Comparison of ENCODE assay signal across 17 cellular contexts in the genomic region with DNA sequence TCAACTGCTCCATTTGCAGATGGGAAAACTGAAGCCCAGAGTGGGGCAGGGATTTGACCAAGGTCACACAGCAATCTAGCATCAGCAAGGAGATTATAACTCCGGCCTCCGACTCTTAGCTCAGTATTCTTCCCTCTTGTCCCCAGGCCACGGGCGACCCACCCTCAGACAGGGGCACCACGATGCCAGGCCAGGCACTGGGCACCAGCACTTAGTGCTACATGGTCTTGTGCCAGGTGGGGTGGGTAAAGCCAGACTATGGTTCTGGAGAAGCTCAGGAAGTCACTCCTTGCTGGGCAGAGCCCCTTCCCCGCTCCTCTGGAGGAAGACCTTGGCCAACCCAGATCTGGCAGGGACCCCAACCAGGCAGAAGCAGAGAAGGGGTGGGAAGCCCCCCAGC. TPM values are rescaled to one million over a fixed set of nuclear protein-coding genes. Genes with fewer than 3 reads are reported as not detected.
DNase-seq lines count a peak whose midpoint lies in the region; TF ChIP-seq lines count a peak whose summit lies in the region.
"Had no signal": no experiment of that assay in that cellular context is flagged by ENCODE, and none has a peak within 500 bp of the region (broad histone marks: within the 10 kb centered on the region; RNA-seq: fewer than 3 reads in every experiment).

No MANE protein-coding gene starts in this region.

- no peak overlapping the region for H2BK12ac ChIP-seq in neuronal stem cell (ENCODE audit: low read length)

- H3K79me1 ChIP-seq in neuronal stem cell (ENCODE audit: low read depth, low read length), result no peaks in the 10 kb centered on the region

- H2AK5ac ChIP-seq in neuronal stem cell (ENCODE audit: low read depth, low read length), result peak overlapping the region; percentile 21

- no peak overlapping the region for H3K4ac ChIP-seq in neuronal stem cell (ENCODE audit: low read length)

- BruUV-seq in Caco-2 (replicated peaks; lab: Mats Ljungman, UMichigan), result no TSS peak

- no peaks in the 10 kb centered on the region for H3K9me3 Mint-ChIP-seq in Caco-2 (ENCODE audit: unreplicated experiment)
- H3K9me3 Mint-ChIP-seq: CD4-positive, alpha-beta T cell; GM23338; H9 had no signal

- H2BK15ac ChIP-seq in neuronal stem cell (ENCODE audit: low read length), result no peak overlapping the region

- no CpG with 5 or more reads among the region's 6 CpGs for WGBS in neuronal stem cell (ENCODE audit: extremely low coverage in 2 of 2, insufficient read length in 2 of 2, insufficient replicate concordance in 1 of 2), 2 donors
- WGBS in sigmoid colon, 2 donors, result 97% methylated on average over 6 of the region's 6 CpGs

- H3K27me3 ChIP-seq in BLaER1 (no peaks in the 10 kb centered on the region), Loucy (ENCODE audit: insufficient read depth, low read length, poor library complexity, severe bottlenecking) (no peaks in the 10 kb centered on the region), neuronal stem cell (ENCODE audit: control insufficient read depth in 3 of 3, insufficient read depth in 3 of 3, low read depth in 1 of 3, low read length in 3 of 3) (peaks cover 0 to 17% (median 2%) of the 10 kb centered on the region in 3 experiments), Caco-2 (replicated peaks; ENCODE audit: control insufficient read depth, insufficient read depth, low read length) (no peaks in the 10 kb centered on the region), sigmoid colon (no peaks in the 10 kb centered on the region)
- H3K27me3 ChIP-seq in BLaER1 treated with 17β-estradiol and CSF1 and Interleukin-3, amounts not matched to agents 10 nM and 100 nM, result no peaks in the 10 kb centered on the region

- no peak for TF ChIP-seq EP300 in sigmoid colon (IDR thresholded peaks at IDR 0.05)

- H3K4me3 Mint-ChIP-seq in Caco-2 (ENCODE audit: unreplicated experiment), result no peak overlapping the region
- H3K4me3 Mint-ChIP-seq: CD14-positive monocyte; CD4-positive, alpha-beta T cell; GM23338; H9 had no signal

- intact Hi-C loops in Caco-2 (cut with micrococcal nuclease; ENCODE audit: unreplicated experiment) (no loop called here), sigmoid colon (cut with DNase I) (no loop called here)

- H3F3A ChIP-seq in Loucy (ENCODE audit: low read depth), result no peaks in the 10 kb centered on the region

- H4K20me1 ChIP-seq in BLaER1, result peaks cover 69% of the 10 kb centered on the region
- peaks cover 0 to 79% (median 14%) of the 10 kb centered on the region in 11 experiments; a peak in 15 of 22 replicates for H4K20me1 ChIP-seq in BLaER1 treated with 17β-estradiol and CSF1 and Interleukin-3, amounts not matched to agents 10 nM and 100 nM
- H4K20me1 ChIP-seq in Loucy (ENCODE audit: insufficient read depth, low read length, poor library complexity, severe bottlenecking), result no peaks in the 10 kb centered on the region

- H2AFZ ChIP-seq in Loucy (ENCODE audit: low read length) (no peak overlapping the region), neuronal stem cell (ENCODE audit: low read length) (no peak overlapping the region)
- H2AFZ ChIP-seq: GM23338 had no signal

- H3K4me2 ChIP-seq in BLaER1 (peak overlapping the region; percentile 97), Loucy (ENCODE audit: low read depth, low read length, poor library complexity, severe bottlenecking) (peak overlapping the region; percentile 27), neuronal stem cell (ENCODE audit: insufficient read depth, low read length, poor library complexity, severe bottlenecking) (no peak overlapping the region)
- peak overlapping the region in 10 of 11 experiments; percentile 8 to 98 (median 88); a peak in 19 of 22 replicates for H3K4me2 ChIP-seq in BLaER1 treated with 17β-estradiol and CSF1 and Interleukin-3, amounts not matched to agents 10 nM and 100 nM
- H3K4me2 ChIP-seq: GM23338 had no signal

- no peaks in the 10 kb centered on the region for H3K9me2 ChIP-seq in Loucy (replicated peaks; ENCODE audit: low read depth, low read length)

- H4K8ac ChIP-seq in neuronal stem cell (ENCODE audit: low read depth, low read length), result no peak overlapping the region

- H3K36me3 Mint-ChIP-seq in Caco-2 (ENCODE audit: insufficient read depth, unreplicated experiment), result peaks cover 17% of the 10 kb centered on the region

- TF ChIP-seq POLR2A in sigmoid colon (IDR thresholded peaks at IDR 0.05), result no peak

- no peak overlapping the region for H4K91ac ChIP-seq in neuronal stem cell (ENCODE audit: low read depth, low read length, poor library complexity)

- POLR2A ChIA-PET in Caco-2 (lab: Charles Lee), result no interaction called here

- H3K36me3 ChIP-seq in BLaER1 (peaks cover 94% of the 10 kb centered on the region), Loucy (ENCODE audit: insufficient read depth, low read length) (no peaks in the 10 kb centered on the region), neuronal stem cell (replicated peaks in 1 of 2; ENCODE audit: control insufficient read depth in 2 of 2, insufficient read depth in 2 of 2, low read length in 2 of 2) (no peaks in the 10 kb centered on the region), Caco-2 (ENCODE audit: control insufficient read depth, insufficient read depth, low read length) (no peaks in the 10 kb centered on the region), sigmoid colon (peaks cover 0 to 8% (median 1%) of the 10 kb centered on the region in 4 donors)
- H3K36me3 ChIP-seq in BLaER1 treated with 17β-estradiol and CSF1 and Interleukin-3, amounts not matched to agents 10 nM and 100 nM, result peaks cover 68 to 96% (median 89%) of the 10 kb centered on the region in 11 experiments

- H2BK120ac ChIP-seq in neuronal stem cell (ENCODE audit: low read depth, low read length), result no peak overlapping the region

- no peak overlapping the region for H3K4me3 ChIP-seq in BLaER1
- H3K4me3 ChIP-seq in BLaER1 treated with 17β-estradiol and CSF1 and Interleukin-3, amounts not matched to agents 10 nM and 100 nM, result no peak overlapping the region; a peak in 1 of 20 replicates
- no peak overlapping the region for H3K4me3 ChIP-seq in Loucy (ENCODE audit: low read length, poor library complexity, severe bottlenecking)
- no peak overlapping the region for H3K4me3 ChIP-seq in neuronal stem cell (ENCODE audit: low read length in 2 of 2)
- H3K4me3 ChIP-seq in Caco-2 (ENCODE audit: low read depth, low read length), result no peak overlapping the region
- no peak overlapping the region for H3K4me3 ChIP-seq in sigmoid colon
- H3K4me3 ChIP-seq: GM12878, GM23338 had no signal

- H3K79me2 ChIP-seq in Loucy (ENCODE audit: insufficient read depth, low read length), result no peaks in the 10 kb centered on the region

- no peak overlapping the region for H3K14ac ChIP-seq in neuronal stem cell (ENCODE audit: low read length)

- no peak overlapping the region for H3K18ac ChIP-seq in neuronal stem cell (ENCODE audit: low read length)

- DNase-seq in neuronal stem cell (ENCODE audit: low spot score) (no peak), SK-N-DZ (ENCODE audit: low spot score) (no peak), COLO668 (lab: John Stamatoyannopoulos, UW; ENCODE audit: unreplicated experiment) (no peak), Caco-2 (no peak), sigmoid colon (no peak)
- DNase-seq: CD4-positive, alpha-beta T cell; DMS 273 treated with DMSO at 0.1 percent for 48 hours; DMS79; EL; GDM1; H9 had no signal

- peaks cover 21% of the 10 kb centered on the region for H3K4me1 Mint-ChIP-seq in Caco-2 (ENCODE audit: low read depth, unreplicated experiment)
- H3K4me1 Mint-ChIP-seq: GM23338 had no signal

- H3K9ac ChIP-seq in BLaER1, result peak overlapping the region; percentile 49; the same call in 1 of the 2 replicates
- H3K9ac ChIP-seq in BLaER1 treated with 17β-estradiol and CSF1 and Interleukin-3, amounts not matched to agents 10 nM and 100 nM, result peak overlapping the region in 6 of 11 experiments; percentile 31 to 93 (median 84); a peak in 10 of 22 replicates
- peak overlapping the region; percentile 63 for H3K9ac ChIP-seq in Loucy (ENCODE audit: low read depth, low read length, poor library complexity, severe bottlenecking)
- no peak overlapping the region for H3K9ac ChIP-seq in neuronal stem cell (ENCODE audit: low read depth, low read length, poor library complexity)

- H3K23ac ChIP-seq in neuronal stem cell (ENCODE audit: low read depth, low read length, poor library complexity), result peak overlapping the region; percentile 9

- H3K9me3 ChIP-seq in BLaER1 (no peaks in the 10 kb centered on the region), Loucy (ENCODE audit: insufficient read depth, low read depth, low read length) (no peaks in the 10 kb centered on the region), neuronal stem cell (replicated peaks in 1 of 2; ENCODE audit: control insufficient read depth in 2 of 2, insufficient read depth in 1 of 2, low read depth in 1 of 2, low read length in 2 of 2) (no peaks in the 10 kb centered on the region), Caco-2 (no peaks in the 10 kb centered on the region), sigmoid colon (no peaks in the 10 kb centered on the region)
- peaks cover 0 to 5% (median 0%) of the 10 kb centered on the region in 11 experiments; a peak in 2 of 22 replicates for H3K9me3 ChIP-seq in BLaER1 treated with 17β-estradiol and CSF1 and Interleukin-3, amounts not matched to agents 10 nM and 100 nM (replicated peaks in 1 of 11)

- H3K27me3 Mint-ChIP-seq in Caco-2 (ENCODE audit: insufficient read depth, unreplicated experiment), result no peaks in the 10 kb centered on the region
- H3K27me3 Mint-ChIP-seq: CD4-positive, alpha-beta T cell had no signal

- H3K27ac Mint-ChIP-seq in Caco-2 (ENCODE audit: unreplicated experiment), result no peak overlapping the region
- H3K27ac Mint-ChIP-seq: GM23338, H9 had no signal

- CTCF ChIA-PET in Caco-2 (lab: Charles Lee), result no interaction called here

- H3K4me1 ChIP-seq in BLaER1 (peaks cover 94% of the 10 kb centered on the region), Loucy (ENCODE audit: insufficient read depth, low read length, poor library complexity, severe bottlenecking) (peaks cover 66% of the 10 kb centered on the region), neuronal stem cell (ENCODE audit: control insufficient read depth in 2 of 2, insufficient read depth in 1 of 2, low read depth in 1 of 2, low read length in 2 of 2) (peaks cover 0 to 3% of the 10 kb centered on the region in 2 donors), Caco-2 (peaks cover 27% of the 10 kb centered on the region), sigmoid colon (peaks cover 0 to 38% (median 33%) of the 10 kb centered on the region in 4 donors)
- peaks cover 49 to 97% (median 95%) of the 10 kb centered on the region in 10 experiments for H3K4me1 ChIP-seq in BLaER1 treated with 17β-estradiol and CSF1 and Interleukin-3, amounts not matched to agents 10 nM and 100 nM

- no peak for TF ChIP-seq CTCF in Loucy (conservative IDR thresholded peaks at IDR 0.05; ENCODE audit: low read length)
- TF ChIP-seq CTCF in Caco-2 (IDR thresholded peaks at IDR 0.05; ENCODE audit: insufficient read depth in 1 of 2, low read depth in 1 of 2, low read length in 1 of 2, severe bottlenecking in 1 of 2, unreplicated experiment in 1 of 2), result no peak
- TF ChIP-seq CTCF in sigmoid colon (IDR thresholded peaks at IDR 0.05), result no peak

- no peak overlapping the region for H2BK5ac ChIP-seq in neuronal stem cell (ENCODE audit: low read length)

- H3K27ac ChIP-seq in BLaER1 (peak overlapping the region; percentile 98), neuronal stem cell (replicated peaks; ENCODE audit: low read length) (no peak overlapping the region), sigmoid colon (no peak overlapping the region)
- H3K27ac ChIP-seq in BLaER1 treated with 17β-estradiol and CSF1 and Interleukin-3, amounts not matched to agents 10 nM and 100 nM, result peak overlapping the region in 8 of 11 experiments; percentile 85 to 99 (median 95); a peak in 16 of 22 replicates

RNA-seq across cellular contexts. Expression of gene SYNE3, which starts 41.5 kb away (rescaled TPM):
- 0.06 TPM for polyA plus RNA-seq in neuronal stem cell (2013, experiment 1 of 2)
- 0.07 TPM for polyA plus RNA-seq in neuronal stem cell (2013, experiment 2 of 2)
- 0.63 and 0.71 TPM in 2 replicates for polyA plus RNA-seq in SK-N-DZ (2014; cell fraction: cytosol; rRNA removed)
- polyA plus RNA-seq in SK-N-DZ (2014; cell fraction: nucleus; rRNA removed), result 0.58 and 0.70 TPM in 2 replicates
- total RNA-seq in Caco-2 (2022) (19.4 and 21.2 TPM in 2 replicates), sigmoid colon (10 to 100 TPM in 2 of 4 donors, 1 to 10 TPM in 2; 5.6 to 11.8 (median 9.9) TPM)
- 1 to 10 TPM in 2 of 3 donors, under 1 TPM in 1; 0.69 to 6.3 (median 1.8) TPM for polyA plus RNA-seq in sigmoid colon

RNA-seq across cellular contexts. Expression of gene GLRX5, which starts 59.9 kb away (rescaled TPM):
- 77.4 TPM for polyA plus RNA-seq in neuronal stem cell (2013, experiment 1 of 2)
- 74.7 TPM for polyA plus RNA-seq in neuronal stem cell (2013, experiment 2 of 2)
- 63.9 and 66.4 TPM in 2 replicates for polyA plus RNA-seq in SK-N-DZ (2014; cell fraction: cytosol; rRNA removed)
- polyA plus RNA-seq in SK-N-DZ (2014; cell fraction: nucleus; rRNA removed), result 18.0 and 33.6 TPM in 2 replicates
- total RNA-seq in Caco-2 (2022), result 66.2 and 67.8 TPM in 2 replicates
- 10 to 100 TPM; 30.5 to 61.4 (median 44.3) TPM for total RNA-seq in sigmoid colon
- 10 to 100 TPM; 45.7 to 97.1 (median 76.9) TPM for polyA plus RNA-seq in sigmoid colon

Comparison
In these comparisons a context has a peak if more than half of its experiments do, and no peak if none do; other contexts are left out.
1. H3K27ac ChIP-seq: peak in BLaER1 (single experiment) and BLaER1 treated with 17β-estradiol and CSF1 and Interleukin-3, amounts not matched to agents 10 nM and 100 nM (8 of 11); none in neuronal stem cell (single experiment) and sigmoid colon (0 of 4).